Comparison of ENCODE assay signal across 9 cellular contexts in the genomic region with DNA sequence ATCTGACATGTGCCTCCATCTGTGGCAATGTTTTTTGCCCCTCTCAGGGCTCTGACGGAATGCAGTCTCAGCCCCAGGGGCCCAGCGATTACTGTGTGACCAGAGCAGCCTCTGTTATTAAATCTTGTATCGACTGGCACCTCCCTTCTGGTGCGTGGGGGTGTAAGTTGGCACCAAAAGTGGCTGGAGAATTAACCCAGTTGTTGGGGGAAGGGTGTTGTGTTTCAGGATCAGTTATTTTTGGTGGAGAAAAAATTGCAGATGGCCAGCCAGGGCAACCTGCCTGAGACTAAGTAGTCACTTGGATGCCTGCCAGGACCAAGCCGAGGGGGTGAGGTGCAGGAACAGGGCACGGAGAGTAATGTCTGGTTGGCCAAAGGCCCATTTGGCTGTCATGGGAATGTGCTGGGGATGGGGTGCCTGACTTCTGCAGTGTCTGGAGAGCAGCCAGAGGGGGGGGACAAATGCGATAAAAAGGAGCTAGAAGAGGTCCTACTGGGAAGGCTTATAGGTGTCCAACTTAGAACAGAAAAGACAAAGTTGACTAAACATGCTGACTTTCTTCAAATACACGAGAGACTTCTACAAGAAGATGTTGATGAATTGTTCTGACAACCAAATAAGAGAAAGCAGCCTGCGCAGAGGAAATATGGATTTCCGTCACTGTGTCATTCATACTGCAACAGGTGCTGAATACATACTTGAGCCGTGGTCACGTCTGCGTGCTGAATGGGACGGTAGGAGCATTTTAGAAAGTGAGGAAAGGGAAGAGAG.
DNase-seq lines count a peak whose midpoint lies in the region; ATAC-seq and TF ChIP-seq lines count a peak whose summit lies in the region.
"Had no signal": no experiment of that assay in that cellular context is flagged by ENCODE, and none has a peak within 500 bp of the region (broad histone marks: within the 10 kb centered on the region; RNA-seq: fewer than 3 reads in every experiment).

No MANE protein-coding gene starts in this region.

- TF ChIP-seq CTCF in LNCaP clone FGC (IDR thresholded peaks at IDR 0.05; ENCODE audit: control insufficient read depth, extremely low read depth, insufficient read depth) (no peak), GM13976 (IDR thresholded peaks at IDR 0.05; ENCODE audit: borderline replicate concordance, control extremely low read depth, extremely low read depth, insufficient read depth, missing control alignments) (no peak)

- H3K9ac ChIP-seq in skeletal muscle tissue (ENCODE audit: low read depth in 1 of 3, low read length in 3 of 3), result peak overlapping the region in 2 of 3 donors; percentile 20 to 68

- H3K4me1 ChIP-seq in skeletal muscle tissue (ENCODE audit: control insufficient read depth in 3 of 3, insufficient read depth in 3 of 3, low read length in 3 of 3), result peaks cover 20 to 36% (median 29%) of the 10 kb centered on the region in 3 donors
- H3K4me1 ChIP-seq: SJSA1 had no signal

- peak; percentile 6 for DNase-seq in LNCaP clone FGC (ENCODE audit: low read depth)
- peak; percentile 60 for DNase-seq in NCI-H345 treated with DMSO at 0.1 percent for 48 hours (lab: John Stamatoyannopoulos, UW; ENCODE audit: unreplicated experiment)
- peak; percentile 40 for DNase-seq in cerebellum (ENCODE audit: low spot score)
- no peak for DNase-seq in cortex of kidney (lab: John Stamatoyannopoulos, UW)
- DNase-seq in GM13976 (ENCODE audit: low spot score), result no peak
- DNase-seq in pons (ENCODE audit: low spot score), result no peak

- H3K27me3 ChIP-seq in skeletal muscle tissue (ENCODE audit: control insufficient read depth in 3 of 3, insufficient read depth in 3 of 3, low read length in 3 of 3), result no peaks in the 10 kb centered on the region
- H3K27me3 ChIP-seq: SJSA1 had no signal

- H3K27ac ChIP-seq in skeletal muscle tissue (ENCODE audit: low read depth, low read length), result peak overlapping the region; percentile 63
- H3K27ac ChIP-seq: SJSA1 had no signal

- H3K36me3 ChIP-seq in skeletal muscle tissue (ENCODE audit: control insufficient read depth in 3 of 3, insufficient read depth in 3 of 3, low read length in 3 of 3), result no peaks in the 10 kb centered on the region
- H3K36me3 ChIP-seq: SJSA1 had no signal

- H3K4me3 ChIP-seq in LNCaP clone FGC (ENCODE audit: low read depth, low read length) (no peak overlapping the region), skeletal muscle tissue (ENCODE audit: low read length in 3 of 3) (peak overlapping the region; percentile 24 to 56 (median 27))
- H3K4me3 ChIP-seq: SJSA1 had no signal

- in situ Hi-C loops in GM13976 (cut with MboI; ENCODE audit: low sequenced_read_pairs, unreplicated experiment), result no loop called here

- no peaks in the 10 kb centered on the region for H3K9me3 ChIP-seq in skeletal muscle tissue (ENCODE audit: control insufficient read depth in 3 of 3, low read length in 3 of 3)
- H3K9me3 ChIP-seq: SJSA1 had no signal

- TF ChIP-seq POLR2A in GM18505 (IDR thresholded peaks at IDR 0.05; ENCODE audit: borderline replicate concordance, extremely low read depth, insufficient read depth, insufficient read length), result no peak

- ATAC-seq in GM18505 (IDR thresholded peaks at IDR 0.05; ENCODE audit: unreplicated experiment), result no peak

Comparison
In these comparisons a context has a peak if more than half of its experiments do, and no peak if none do; other contexts are left out.
1. DNase-seq: peak in LNCaP clone FGC (single experiment), NCI-H345 treated with DMSO at 0.1 percent for 48 hours (single experiment) and cerebellum (single experiment); none in cortex of kidney (single experiment), GM13976 (single experiment) and pons (single experiment).